8 cellular contexts compared by ENCODE assay signal in genomic region chr1:27365372-27366112, GRCh38. TPM values are rescaled to one million over a fixed set of nuclear protein-coding genes. Genes with fewer than 3 reads are reported as not detected.
A peak's percentile ranks its signal among the peaks of the same experiment; 100 is the strongest.
DNase-seq lines count a peak whose midpoint lies in the region; ATAC-seq lines count a peak whose summit lies in the region.

No MANE protein-coding gene starts in this region.

- DNase-seq in GM04504 (ENCODE audit: low read depth), result peak; percentile 78
- DNase-seq in NCI-H82 treated with DMSO at 0.1 percent for 48 hours (lab: John Stamatoyannopoulos, UW; ENCODE audit: unreplicated experiment), result peak; percentile 96
- DNase-seq in activated CD8-positive, alpha-beta T cell treated with anti-CD3 and anti-CD28 coated beads, Interleukin-2, amount 10 ng/mL, durations not matched to agents 7 days and 5 days, result peak; percentile 88
- peak; percentile 65 for DNase-seq in effector CD4-positive, alpha-beta T cell
- peak; percentile 84 for DNase-seq in medulla oblongata (ENCODE audit: extremely low spot score)
- DNase-seq in stimulated activated CD4-positive, alpha-beta T cell treated with anti-CD3 and anti-CD28 coated beads, TNF-alpha, amount 100 ng/mL, for 24 hours (ENCODE audit: low read depth in 3 of 3), result peak; percentile 53 to 84 (median 67)

- H3K36me3 Mint-ChIP-seq in activated CD8-positive, alpha-beta T cell treated with anti-CD3 and anti-CD28 coated beads, Interleukin-2, amount 10 ng/mL, durations not matched to agents 7 days and 5 days (ENCODE audit: low read depth), result no peaks in the 10 kb centered on the region

- no peaks in the 10 kb centered on the region for H3K9me3 Mint-ChIP-seq in activated CD8-positive, alpha-beta T cell treated with anti-CD3 and anti-CD28 coated beads, Interleukin-2, amount 10 ng/mL, durations not matched to agents 7 days and 5 days (ENCODE audit: insufficient read depth)

- POLR2A ChIA-PET in activated CD8-positive, alpha-beta T cell treated with anti-CD3 and anti-CD28 coated beads, Interleukin-2, amount 10 ng/mL, durations not matched to agents 7 days and 5 days (lab: Charles Lee), result interaction anchor here (0.6 to 2.0 kb wide), 9 partner anchors 8 to 231 kb away, joined by 3 to 18 read pairs (median 4); partner anchors contain the start of genes FCN3 and SYTL1

- H3K4me1 Mint-ChIP-seq in activated CD8-positive, alpha-beta T cell treated with anti-CD3 and anti-CD28 coated beads, Interleukin-2, amount 10 ng/mL, durations not matched to agents 7 days and 5 days (ENCODE audit: low read depth), result peaks cover 55% of the 10 kb centered on the region

- peak overlapping the region; percentile 84 for H3K27ac Mint-ChIP-seq in activated CD8-positive, alpha-beta T cell treated with anti-CD3 and anti-CD28 coated beads, Interleukin-2, amount 10 ng/mL, durations not matched to agents 7 days and 5 days

- ATAC-seq in HG03439 (IDR thresholded peaks at IDR 0.05; ENCODE audit: unreplicated experiment), result peak; percentile 19
- ATAC-seq in activated CD8-positive, alpha-beta T cell treated with anti-CD3 and anti-CD28 coated beads, Interleukin-2, amount 10 ng/mL, durations not matched to agents 7 days and 5 days, result peak; percentile 74
- no peak for ATAC-seq in GM21423 (IDR thresholded peaks at IDR 0.05; ENCODE audit: unreplicated experiment)

- H3K27me3 Mint-ChIP-seq in activated CD8-positive, alpha-beta T cell treated with anti-CD3 and anti-CD28 coated beads, Interleukin-2, amount 10 ng/mL, durations not matched to agents 7 days and 5 days (ENCODE audit: low read depth), result no peaks in the 10 kb centered on the region

- CTCF ChIA-PET in activated CD8-positive, alpha-beta T cell treated with anti-CD3 and anti-CD28 coated beads, Interleukin-2, amount 10 ng/mL, durations not matched to agents 7 days and 5 days (lab: Charles Lee), result interaction anchor here (0.7 to 3.6 kb wide), 27 partner anchors 9 to 304 kb away, joined by 3 to 58 read pairs (median 5); partner anchors contain the start of genes AHDC1 and SYTL1

- peak overlapping the region; percentile 84 for H3K4me3 Mint-ChIP-seq in activated CD8-positive, alpha-beta T cell treated with anti-CD3 and anti-CD28 coated beads, Interleukin-2, amount 10 ng/mL, durations not matched to agents 7 days and 5 days

RNA-seq across cellular contexts. Expression of gene MAP3K6, which starts 1.2 kb away (rescaled TPM):
- 10 to 100 TPM in 1 of 2 experiments, 1 to 10 TPM in 1; 7.8 to 12.3 TPM for total RNA-seq in activated CD8-positive, alpha-beta T cell treated with anti-CD3 and anti-CD28 coated beads, Interleukin-2, amount 10 ng/mL, durations not matched to agents 7 days and 5 days

RNA-seq across cellular contexts. Expression of gene FCN3, which starts 9.1 kb away (rescaled TPM):
- not detected for total RNA-seq in activated CD8-positive, alpha-beta T cell treated with anti-CD3 and anti-CD28 coated beads, Interleukin-2, amount 10 ng/mL, durations not matched to agents 7 days and 5 days

RNA-seq across cellular contexts. Expression of gene CD164L2, which starts 17.6 kb away (rescaled TPM):
- total RNA-seq in activated CD8-positive, alpha-beta T cell treated with anti-CD3 and anti-CD28 coated beads, Interleukin-2, amount 10 ng/mL, durations not matched to agents 7 days and 5 days, result not detected

RNA-seq across cellular contexts. Expression of gene SYTL1, which starts 23.7 kb away (rescaled TPM):
- total RNA-seq in activated CD8-positive, alpha-beta T cell treated with anti-CD3 and anti-CD28 coated beads, Interleukin-2, amount 10 ng/mL, durations not matched to agents 7 days and 5 days, result 10 to 100 TPM; 81.0 to 83.1 TPM

RNA-seq across cellular contexts. Expression of gene GPR3, which starts 26.9 kb away (rescaled TPM):
- total RNA-seq in activated CD8-positive, alpha-beta T cell treated with anti-CD3 and anti-CD28 coated beads, Interleukin-2, amount 10 ng/mL, durations not matched to agents 7 days and 5 days, result under 1 TPM; 0.47 to 0.66 TPM
